ENCODE assay signal across 27 cellular contexts in genomic region chr4:53137468-53137867, GRCh38.
"Had no signal": no experiment of that assay in that cellular context is flagged by ENCODE, and none has a peak within 500 bp of the region (broad histone marks: within the 10 kb centered on the region; RNA-seq: fewer than 3 reads in every experiment).

No MANE protein-coding gene starts in this region.

- H3K36me3 ChIP-seq: adrenal gland, cardiac muscle cell, colonic mucosa, gastrocnemius medialis, heart left ventricle had no signal

- H3K27ac ChIP-seq: adrenal gland, body of pancreas, cardiac muscle cell, colonic mucosa, gastrocnemius medialis, heart left ventricle had no signal

- H3K27me3 ChIP-seq: adrenal gland, body of pancreas, cardiac muscle cell, colonic mucosa, gastrocnemius medialis, heart left ventricle had no signal

- H3K9me3 ChIP-seq: adrenal gland, body of pancreas, colonic mucosa, gastrocnemius medialis, heart left ventricle had no signal

- H3K27ac Mint-ChIP-seq: activated CD4-positive, alpha-beta memory T cell treated with anti-CD3 and anti-CD28 coated beads, Interleukin-2, amount 10 ng/mL, durations not matched to agents 7 days and 5 days; activated naive CD4-positive, alpha-beta T cell treated with anti-CD3 and anti-CD28 coated beads for 36 hours; activated naive CD4-positive, alpha-beta T cell treated with anti-CD3 and anti-CD28 coated beads, Interleukin-2, amount 50 U/mL, for 24 hours; activated naive CD8-positive, alpha-beta T cell treated with anti-CD3 and anti-CD28 coated beads for 36 hours; activated naive CD8-positive, alpha-beta T cell treated with anti-CD3 and anti-CD28 coated beads, Interleukin-2, amount 50 U/mL, for 24 hours had no signal

- H3K27me3 Mint-ChIP-seq: activated CD4-positive, alpha-beta memory T cell treated with anti-CD3 and anti-CD28 coated beads, Interleukin-2, amount 10 ng/mL, durations not matched to agents 7 days and 5 days; activated naive CD4-positive, alpha-beta T cell treated with anti-CD3 and anti-CD28 coated beads, Interleukin-2, amount 50 U/mL, for 24 hours; activated naive CD8-positive, alpha-beta T cell treated with anti-CD3 and anti-CD28 coated beads for 36 hours; activated naive CD8-positive, alpha-beta T cell treated with anti-CD3 and anti-CD28 coated beads, Interleukin-2, amount 50 U/mL, for 24 hours had no signal

- H3K4me3 Mint-ChIP-seq: activated CD4-positive, alpha-beta memory T cell treated with anti-CD3 and anti-CD28 coated beads, Interleukin-2, amount 10 ng/mL, durations not matched to agents 7 days and 5 days; activated naive CD4-positive, alpha-beta T cell treated with anti-CD3 and anti-CD28 coated beads for 36 hours; activated naive CD4-positive, alpha-beta T cell treated with anti-CD3 and anti-CD28 coated beads, Interleukin-2, amount 50 U/mL, for 24 hours; activated naive CD8-positive, alpha-beta T cell treated with anti-CD3 and anti-CD28 coated beads for 36 hours; activated naive CD8-positive, alpha-beta T cell treated with anti-CD3 and anti-CD28 coated beads, Interleukin-2, amount 50 U/mL, for 24 hours had no signal

- ATAC-seq: activated naive CD8-positive, alpha-beta T cell treated with anti-CD3 and anti-CD28 coated beads, Interleukin-2, amount 50 U/mL, for 24 hours; body of pancreas; esophagus mucosa; gastrocnemius medialis; heart left ventricle had no signal

- DNase-seq: activated CD4-positive, alpha-beta memory T cell treated with anti-CD3 and anti-CD28 coated beads, Interleukin-2, amount 10 ng/mL, durations not matched to agents 7 days and 5 days; activated CD4-positive, alpha-beta T cell treated with anti-CD3 and anti-CD28 coated beads for 4 hours; activated CD4-positive, CD25-positive, alpha-beta regulatory T cell; activated CD4-positive, CD25-positive, alpha-beta regulatory T cell treated with anti-CD3 and anti-CD28 coated beads, Interleukin-2, amount 50 U/mL, for 72 hours; activated CD8-positive, alpha-beta memory T cell treated with anti-CD3 and anti-CD28 coated beads, Interleukin-2, amount 50 U/mL, for 48 hours; activated effector memory CD4-positive, alpha-beta T cell treated with Interleukin-2 at 50 U/mL for 16 hours; activated naive CD8-positive, alpha-beta T cell treated with anti-CD3 and anti-CD28 coated beads for 36 hours; activated naive CD8-positive, alpha-beta T cell treated with anti-CD3 and anti-CD28 coated beads, Interleukin-2, amount 50 U/mL, for 24 hours; activated T-cell treated with anti-CD3 and anti-CD28 coated beads for 4 hours; activated T-cell treated with anti-CD3 and anti-CD28 coated beads, Interleukin-2, amount 50 U/mL, for 48 hours; adrenal gland; amygdala; aorta; body of pancreas; central memory CD4-positive, alpha-beta T cell; cerebellar nuclear complex; colonic mucosa; effector CD8-positive, alpha-beta T cell; foreskin fibroblast; gastrocnemius medialis; glutamatergic neuron; heart left ventricle; T-helper 2 cell had no signal

- H3K9me3 Mint-ChIP-seq: activated CD4-positive, alpha-beta memory T cell treated with anti-CD3 and anti-CD28 coated beads, Interleukin-2, amount 10 ng/mL, durations not matched to agents 7 days and 5 days; activated naive CD4-positive, alpha-beta T cell treated with anti-CD3 and anti-CD28 coated beads, Interleukin-2, amount 50 U/mL, for 24 hours had no signal

- H3K4me1 ChIP-seq: adrenal gland, body of pancreas, colonic mucosa, gastrocnemius medialis had no signal

- H3K4me3 ChIP-seq: adrenal gland, body of pancreas, cardiac muscle cell, colonic mucosa, gastrocnemius medialis, heart left ventricle had no signal
